In the genomic region with DNA sequence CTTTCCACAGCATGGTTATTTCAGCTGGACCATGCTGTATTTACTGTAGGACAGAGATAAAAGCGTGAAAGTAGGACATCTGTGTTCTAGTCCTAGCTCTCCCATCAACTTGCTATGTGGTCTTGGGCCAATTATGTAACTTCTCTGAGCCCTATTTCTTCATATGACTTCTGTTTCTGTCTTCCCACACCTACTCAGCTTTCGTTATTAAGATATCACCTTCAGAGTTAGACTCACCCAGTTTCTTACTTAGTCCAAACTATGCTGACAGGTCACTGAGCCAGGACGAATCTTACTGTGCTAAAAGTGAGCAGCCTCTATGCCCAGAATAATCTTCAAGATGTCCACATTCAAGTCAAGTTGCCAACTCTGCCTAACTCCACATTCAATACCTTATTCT, we compare ENCODE assay signal across 19 cellular contexts.
A peak's percentile ranks its signal among the peaks of the same experiment; 100 is the strongest.
DNase-seq lines count a peak whose midpoint lies in the region; ATAC-seq and TF ChIP-seq lines count a peak whose summit lies in the region.
"Had no signal": no experiment of that assay in that cellular context is flagged by ENCODE, and none has a peak within 500 bp of the region (broad histone marks: within the 10 kb centered on the region; RNA-seq: fewer than 3 reads in every experiment).

No MANE protein-coding gene starts in this region.

- no peak for TF ChIP-seq CTCF in vagina (IDR thresholded peaks at IDR 0.05)

- no peak overlapping the region for H3K4me3 Mint-ChIP-seq in activated naive CD4-positive, alpha-beta T cell treated with anti-CD3 and anti-CD28 coated beads for 36 hours

- H3K27me3 Mint-ChIP-seq in activated naive CD4-positive, alpha-beta T cell treated with anti-CD3 and anti-CD28 coated beads for 36 hours (ENCODE audit: low read depth), result no peaks in the 10 kb centered on the region

- no peaks in the 10 kb centered on the region for H3K4me1 ChIP-seq in vagina
- H3K4me1 ChIP-seq: A549, HAP-1 had no signal

- no peaks in the 10 kb centered on the region for H3K9me3 ChIP-seq in vagina
- H3K9me3 ChIP-seq: A549; BLaER1 treated with 17β-estradiol and CSF1 and Interleukin-3, amounts not matched to agents 10 nM and 100 nM; HAP-1 had no signal

- no peaks in the 10 kb centered on the region for H3K36me3 Mint-ChIP-seq in activated naive CD4-positive, alpha-beta T cell treated with anti-CD3 and anti-CD28 coated beads for 36 hours (ENCODE audit: low read depth)

- no peak overlapping the region for H3K27ac Mint-ChIP-seq in activated naive CD4-positive, alpha-beta T cell treated with anti-CD3 and anti-CD28 coated beads for 36 hours

- peak; percentile 50 for ATAC-seq in GM18498 (IDR thresholded peaks at IDR 0.05; ENCODE audit: unreplicated experiment)
- ATAC-seq in GM19023 (IDR thresholded peaks at IDR 0.05; ENCODE audit: unreplicated experiment), result peak; percentile 67
- ATAC-seq in HG02852 (IDR thresholded peaks at IDR 0.05; ENCODE audit: unreplicated experiment), result peak; percentile 87
- ATAC-seq in HG03469 (IDR thresholded peaks at IDR 0.05; ENCODE audit: unreplicated experiment), result peak; percentile 60
- no peak for ATAC-seq in left colon
- no peak for ATAC-seq in HG02678 (IDR thresholded peaks at IDR 0.05; ENCODE audit: unreplicated experiment)
- ATAC-seq: A549, Panc1 had no signal

- H3K9me3 Mint-ChIP-seq in activated naive CD4-positive, alpha-beta T cell treated with anti-CD3 and anti-CD28 coated beads for 36 hours, result no peaks in the 10 kb centered on the region

- no peak for DNase-seq in vagina (ENCODE audit: extremely low spot score in 2 of 2)
- no peak for DNase-seq in left colon
- DNase-seq in activated naive CD4-positive, alpha-beta T cell treated with anti-CD3 and anti-CD28 coated beads for 36 hours, result no peak
- DNase-seq: GF-D8, KBM-7, NCI-H1092, NCI-H146, NCI-H2081 treated with DMSO at 0.1 percent for 48 hours, NCI-H510A treated with DMSO at 0.1 percent for 48 hours, SW 1271 had no signal

- TF ChIP-seq POLR2A in vagina (IDR thresholded peaks at IDR 0.05), result no peak

- no peaks in the 10 kb centered on the region for H3K4me1 Mint-ChIP-seq in activated naive CD4-positive, alpha-beta T cell treated with anti-CD3 and anti-CD28 coated beads for 36 hours (ENCODE audit: low read depth)

- intact Hi-C loops in vagina (cut with DNase I) (no loop called here), left colon (cut with DNase I, micrococcal nuclease) (no loop called here)
- intact Hi-C loops in activated naive CD4-positive, alpha-beta T cell treated with anti-CD3 and anti-CD28 coated beads for 36 hours (cut with micrococcal nuclease), result no loop called here

- no peaks in the 10 kb centered on the region for H3K36me3 ChIP-seq in vagina
- H3K36me3 ChIP-seq: BLaER1 treated with 17β-estradiol and CSF1 and Interleukin-3, amounts not matched to agents 10 nM and 100 nM; HAP-1 had no signal

- CTCF ChIA-PET in activated naive CD4-positive, alpha-beta T cell treated with anti-CD3 and anti-CD28 coated beads for 36 hours (lab: Charles Lee), result no interaction called here

- H3K4me3 ChIP-seq in vagina, result no peak overlapping the region
- H3K4me3 ChIP-seq: A549; BLaER1 treated with 17β-estradiol and CSF1 and Interleukin-3, amounts not matched to agents 10 nM and 100 nM; HAP-1 had no signal

- H3K27ac ChIP-seq in vagina, result no peak overlapping the region
- H3K27ac ChIP-seq: A549; BLaER1 treated with 17β-estradiol and CSF1 and Interleukin-3, amounts not matched to agents 10 nM and 100 nM had no signal

- no peaks in the 10 kb centered on the region for H3K27me3 ChIP-seq in vagina
- H3K27me3 ChIP-seq: BLaER1 treated with 17β-estradiol and CSF1 and Interleukin-3, amounts not matched to agents 10 nM and 100 nM had no signal

Comparison
In these comparisons a context has a peak if more than half of its experiments do, and no peak if none do; other contexts are left out.
1. ATAC-seq: peak in GM18498 (single experiment), GM19023 (single experiment), HG02852 (single experiment) and HG03469 (single experiment); none in left colon (single experiment) and HG02678 (single experiment).